Comparison of ENCODE assay signal across 8 cellular contexts in genomic region chr17:32486091-32486700, GRCh38. TPM values are rescaled to one million over a fixed set of nuclear protein-coding genes. Genes with fewer than 3 reads are reported as not detected.
A peak's percentile ranks its signal among the peaks of the same experiment; 100 is the strongest.
DNase-seq lines count a peak whose midpoint lies in the region; ATAC-seq, FAIRE-seq and TF ChIP-seq lines count a peak whose summit lies in the region.

No MANE protein-coding gene starts in this region.

- H3K27ac ChIP-seq in breast epithelium (peak overlapping the region in 1 of 2 donors; percentile 82), small intestine (ENCODE audit: low read depth in 1 of 2, low read length in 1 of 2) (peak overlapping the region in 1 of 2 donors; percentile 72)

- intact Hi-C loops in breast epithelium (cut with DNase I; ENCODE audit: low total_unique reads), result no loop called here

- no peak for TF ChIP-seq CTCF in GM12864 (IDR thresholded peaks at IDR 0.05; ENCODE audit: low read depth, low read length, missing control alignments)
- no peak for TF ChIP-seq CTCF in breast epithelium (IDR thresholded peaks at IDR 0.05)

- no peaks in the 10 kb centered on the region for H3K9me3 Mint-ChIP-seq in immature natural killer cell

- H3K4me1 Mint-ChIP-seq in immature natural killer cell, result peaks cover 49 to 53% of the 10 kb centered on the region in 2 donors

- peaks cover 2 to 13% (median 5%) of the 10 kb centered on the region in 3 donors for H3K27me3 Mint-ChIP-seq in immature natural killer cell (ENCODE audit: low read depth in 3 of 3)

- ATAC-seq in HG02642 (IDR thresholded peaks at IDR 0.05; ENCODE audit: poor library complexity, unreplicated experiment) (peak; percentile 52), GM18517 (IDR thresholded peaks at IDR 0.05; ENCODE audit: unreplicated experiment) (no peak)

- H3K4me3 ChIP-seq in GM12864 (ENCODE audit: low read depth, low read length) (peak overlapping the region; percentile 94), breast epithelium (peak overlapping the region; percentile 49 to 92 (median 63)), small intestine (ENCODE audit: low read depth in 1 of 2, low read length in 2 of 2) (peak overlapping the region; percentile 60 to 78)

- peaks cover 0 to 10% of the 10 kb centered on the region in 2 donors for H3K4me1 ChIP-seq in breast epithelium
- H3K4me1 ChIP-seq in small intestine (ENCODE audit: control insufficient read depth in 2 of 2, insufficient read depth in 1 of 2, low read depth in 1 of 2, low read length in 1 of 2), result peaks cover 0 to 2% of the 10 kb centered on the region in 2 donors

- peaks cover 8 to 43% (median 14%) of the 10 kb centered on the region in 3 donors for H3K36me3 Mint-ChIP-seq in immature natural killer cell

- H3K9me3 ChIP-seq in breast epithelium (no peaks in the 10 kb centered on the region), small intestine (ENCODE audit: control insufficient read depth, low read depth) (no peaks in the 10 kb centered on the region)

- no peaks in the 10 kb centered on the region for H3K36me3 ChIP-seq in breast epithelium
- peaks cover under 1 to 5% of the 10 kb centered on the region in 2 donors for H3K36me3 ChIP-seq in small intestine (ENCODE audit: control insufficient read depth in 2 of 2, insufficient read depth in 2 of 2, low read length in 2 of 2)

- no peak for DNase-seq in GM12864 (ENCODE audit: low read depth)
- peak; percentile 29 to 65 for DNase-seq in NCI-H187 (lab: John Stamatoyannopoulos, UW)
- DNase-seq in UCSD-AML1 (lab: John Stamatoyannopoulos, UW; ENCODE audit: unreplicated experiment), result peak; percentile 53
- no peak for DNase-seq in breast epithelium (ENCODE audit: low spot score in 2 of 2)
- peak; percentile 71 to 80 (median 78) for DNase-seq in immature natural killer cell
- DNase-seq in small intestine, result peak; percentile 80

- H3K27me3 ChIP-seq in breast epithelium (no peaks in the 10 kb centered on the region), small intestine (ENCODE audit: control insufficient read depth in 2 of 2, insufficient read depth in 2 of 2, low read length in 2 of 2) (no peaks in the 10 kb centered on the region)

- H3K27ac Mint-ChIP-seq in immature natural killer cell, result peak overlapping the region; percentile 62 to 83 (median 71)

- H3K4me3 Mint-ChIP-seq in immature natural killer cell, result peak overlapping the region; percentile 75 to 83 (median 81)

- WGBS in small intestine, 3 donors, result 7 to 16% (median 12%) methylated on average over 37 to 73 of the region's 73 CpGs

- TF ChIP-seq POLR2A in breast epithelium (IDR thresholded peaks at IDR 0.05), result no peak

- no peak for FAIRE-seq in small intestine (lab: Jason Lieb, UNC)

RNA-seq across cellular contexts. Expression of gene CDK5R1, which starts 0.6 kb away (rescaled TPM):
- total RNA-seq in breast epithelium, result under 1 TPM; 0.66 to 0.88 (median 0.80) TPM
- polyA plus RNA-seq in immature natural killer cell (1 to 10 TPM in 2 of 3 donors, under 1 TPM in 1; 0.37 to 5.8 (median 2.3) TPM), small intestine (1 to 10 TPM in 1 of 3 donors, under 1 TPM in 2; 0.54 to 1.6 (median 0.67) TPM)

RNA-seq across cellular contexts. Expression of gene PSMD11, which starts 41.9 kb away (rescaled TPM):
- 10 to 100 TPM; 49.2 to 61.9 (median 56.6) TPM for total RNA-seq in breast epithelium
- polyA plus RNA-seq in immature natural killer cell (100 to 1,000 TPM in 1 of 3 donors, 10 to 100 TPM in 2; 82.1 to 136 (median 96.4) TPM), small intestine (10 to 100 TPM; 39.4 to 46.0 (median 42.0) TPM)

Comparison
In these comparisons a context has a peak if more than half of its experiments do, and no peak if none do; other contexts are left out.
1. DNase-seq: peak in NCI-H187 (2 of 2), UCSD-AML1 (single experiment), immature natural killer cell (3 of 3) and small intestine (single experiment); none in GM12864 (single experiment) and breast epithelium (0 of 2).
2. Peak in every context shown above with its lines, with median percentiles within 50 percentile points of each other: H3K4me3 ChIP-seq.